8 cellular contexts compared by ENCODE assay signal in the genomic region with DNA sequence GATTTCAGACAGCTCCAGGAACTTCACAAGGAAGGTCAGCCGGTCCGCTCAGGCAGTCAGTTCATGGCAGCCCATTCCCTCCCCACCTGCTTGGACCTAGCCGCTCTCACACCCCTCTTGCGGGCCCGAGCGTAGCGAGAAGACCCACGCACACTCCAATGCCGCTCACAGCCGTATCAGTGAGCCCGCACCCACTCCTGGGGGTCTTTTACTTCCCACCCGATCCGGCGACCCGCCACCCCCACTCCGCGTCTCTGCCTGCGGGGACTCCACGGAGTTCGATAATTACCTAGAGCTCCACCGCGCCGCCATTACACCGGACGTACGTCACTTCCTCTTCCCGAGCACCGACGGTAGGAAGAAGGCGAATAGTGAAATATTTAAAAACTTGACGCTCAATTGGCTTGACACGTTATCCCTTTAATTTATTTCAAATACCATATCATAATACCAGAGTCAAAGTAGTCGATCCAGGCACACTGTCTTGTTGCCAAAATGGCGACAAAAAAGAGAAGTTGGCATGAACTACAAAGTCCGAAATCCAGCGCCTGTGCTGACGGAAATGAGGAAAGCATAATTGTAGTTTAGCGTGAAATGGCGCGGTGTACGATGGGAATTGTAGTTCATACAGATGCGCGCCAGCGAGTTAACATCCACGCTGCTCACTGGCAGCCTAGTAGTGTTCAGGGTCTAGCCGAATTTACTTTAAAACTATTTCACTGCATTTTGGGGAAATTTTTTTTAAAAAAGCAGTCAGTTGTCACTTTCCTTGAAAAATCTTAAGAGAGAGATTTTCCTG.
DNase-seq lines count a peak whose midpoint lies in the region; ATAC-seq lines count a peak whose summit lies in the region.

A gene (minus strand): TSS at position 517 of the 799 bp plus-strand sequence. CDS start 13,956 bp downstream, outside the sequence.

- DNase-seq in NCI-H748 (lab: John Stamatoyannopoulos, UW; ENCODE audit: unreplicated experiment): peak; percentile 96
- DNase-seq in activated CD4-positive, alpha-beta T cell treated with anti-CD3 and anti-CD28 coated beads, Interleukin-2, amount 50 U/mL, for 1 hour: peak; percentile 81
- DNase-seq in dedifferentiated amniotic fluid mesenchymal stem cell (ENCODE audit: extremely low spot score): peak; percentile 95
- peak; percentile 97 for DNase-seq in left kidney (ENCODE audit: low read depth, low spot score)
- peak; percentile 80 to 86 for DNase-seq in stimulated activated CD4-positive, alpha-beta T cell treated with anti-CD3 and anti-CD28 coated beads, Interleukin-2, amount 100 ng/mL, for 24 hours

- ATAC-seq in GM19351 (IDR thresholded peaks at IDR 0.05; ENCODE audit: unreplicated experiment): peak; percentile 95
- peak; percentile 98 for ATAC-seq in HG03521 (IDR thresholded peaks at IDR 0.05; ENCODE audit: unreplicated experiment)

- H3K27ac ChIP-seq in BLaER1 treated with 17β-estradiol and CSF1 and Interleukin-3, amounts not matched to agents 10 nM and 100 nM: peak within 1 kb of the TSS; percentile 89 to 98 (median 94)

- peaks cover 0 to 24% (median 9%) of the 10 kb centered on the region in 11 experiments; a peak in 12 of 22 replicates for H4K20me1 ChIP-seq in BLaER1 treated with 17β-estradiol and CSF1 and Interleukin-3, amounts not matched to agents 10 nM and 100 nM

- H3K4me2 ChIP-seq in BLaER1 treated with 17β-estradiol and CSF1 and Interleukin-3, amounts not matched to agents 10 nM and 100 nM: peak within 1 kb of the TSS; percentile 79 to 94 (median 88)

- H3K4me1 ChIP-seq in BLaER1 treated with 17β-estradiol and CSF1 and Interleukin-3, amounts not matched to agents 10 nM and 100 nM: peaks cover 23 to 66% (median 34%) of the 10 kb centered on the region in 10 experiments

- H3K36me3 ChIP-seq in BLaER1 treated with 17β-estradiol and CSF1 and Interleukin-3, amounts not matched to agents 10 nM and 100 nM: peaks cover 0 to 7% (median 0%) of the 10 kb centered on the region in 11 experiments; a peak in 2 of 22 replicates

- H3K9me3 ChIP-seq in BLaER1 treated with 17β-estradiol and CSF1 and Interleukin-3, amounts not matched to agents 10 nM and 100 nM (replicated peaks in 1 of 11): no peaks in the 10 kb centered on the region

- peak within 1 kb of the TSS; percentile 80 to 91 (median 88) for H3K4me3 ChIP-seq in BLaER1 treated with 17β-estradiol and CSF1 and Interleukin-3, amounts not matched to agents 10 nM and 100 nM

- H3K27me3 ChIP-seq in BLaER1 treated with 17β-estradiol and CSF1 and Interleukin-3, amounts not matched to agents 10 nM and 100 nM: no peaks in the 10 kb centered on the region

- peak within 1 kb of the TSS; percentile 89 to 97 (median 92) for H3K9ac ChIP-seq in BLaER1 treated with 17β-estradiol and CSF1 and Interleukin-3, amounts not matched to agents 10 nM and 100 nM

Comparison
In these comparisons a context has a peak if more than half of its experiments do, and no peak if none do; other contexts are left out.
1. Peak in every context shown above with its lines: DNase-seq, ATAC-seq, H3K4me3 ChIP-seq and H3K27ac ChIP-seq.